8 cellular contexts compared by ENCODE assay signal in genomic region chr15:90232941-90233700, GRCh38. TPM values are rescaled to one million over a fixed set of nuclear protein-coding genes. Genes with fewer than 3 reads are reported as not detected.
DNase-seq lines count a peak whose midpoint lies in the region; ATAC-seq, FAIRE-seq and TF ChIP-seq lines count a peak whose summit lies in the region.

No MANE protein-coding gene starts in this region.

- H3K4me3 ChIP-seq in keratinocyte (ENCODE audit: control insufficient read depth in 2 of 3, extremely low read depth in 1 of 3, insufficient read depth in 2 of 3, low read depth in 1 of 3, low read length in 3 of 3) = peak overlapping the region; percentile 70 to 76 (median 72)

- H3K79me2 ChIP-seq in keratinocyte (ENCODE audit: control insufficient read depth, insufficient read depth, low read length) = peaks cover 15% of the 10 kb centered on the region

- H3K4me1 ChIP-seq in keratinocyte (ENCODE audit: control insufficient read depth, extremely low read depth, insufficient read depth, low read length) = peaks cover 25% of the 10 kb centered on the region

- no peaks in the 10 kb centered on the region for H3K9me3 ChIP-seq in keratinocyte (ENCODE audit: control insufficient read depth, low read depth, low read length)

- H2AFZ ChIP-seq in keratinocyte (ENCODE audit: control insufficient read depth, low read length) = peak overlapping the region; percentile 44

- H4K20me1 ChIP-seq in keratinocyte (ENCODE audit: control insufficient read depth, extremely low read depth, insufficient read depth, low read length) = peaks cover 3% of the 10 kb centered on the region

- dilution Hi-C loops in keratinocyte (cut with MboI; ENCODE audit: extremely low pct_ligation_motif_present, low sequenced_read_pairs) = no loop called here

- H3K27ac ChIP-seq in keratinocyte (ENCODE audit: control insufficient read depth, insufficient read depth, low read length) = peak overlapping the region; percentile 78

- in situ Hi-C loops in T47D (cut with HindIII; ENCODE audit: low pct_unique_long_range_greater_than_20kb, low sequenced_read_pairs) = no loop called here

- H3K9me1 ChIP-seq in keratinocyte (ENCODE audit: control insufficient read depth, extremely low read depth, insufficient read depth, low read length) = no peaks in the 10 kb centered on the region

- TF ChIP-seq CTCF in keratinocyte (optimal IDR thresholded peaks at IDR 0.05 in 1 of 3, IDR thresholded peaks at IDR 0.05 in 1 of 3, conservative IDR thresholded peaks at IDR 0.05 in 1 of 3; ENCODE audit: extremely low read depth in 1 of 3, insufficient read depth in 2 of 3, low read length in 3 of 3) = peak; percentile 35 to 50 (median 42)

- peak; percentile 85 for DNase-seq in DMS53 (lab: John Stamatoyannopoulos, UW)
- DNase-seq in HT1080 (ENCODE audit: low read depth) = peak; percentile 63
- DNase-seq in T-helper 22 cell (ENCODE audit: low read depth) = peak; percentile 25
- DNase-seq in T47D (ENCODE audit: low read depth in 1 of 2, low spot score in 1 of 2) = peak; percentile 54 to 75
- DNase-seq in keratinocyte (ENCODE audit: low read depth, low spot score) = no peak
- peak; percentile 71 for DNase-seq in stimulated activated CD4-positive, alpha-beta T cell treated with anti-CD3 and anti-CD28 coated beads, Interleukin-1b, Interleukin-23, amount 100 ng/mL, for 48 hours
- DNase-seq in mesenteric fat pad (ENCODE audit: low spot score) = no peak

- peak overlapping the region; percentile 73 for H3K4me2 ChIP-seq in keratinocyte (ENCODE audit: control insufficient read depth, extremely low read depth, insufficient read depth, low read depth, low read length)

- peak; percentile 36 for ATAC-seq in GM21381 (IDR thresholded peaks at IDR 0.05; ENCODE audit: unreplicated experiment)

- peaks cover 17 to 24% of the 10 kb centered on the region in 2 experiments for H3K36me3 ChIP-seq in keratinocyte (ENCODE audit: control insufficient read depth in 2 of 2, extremely low read depth in 1 of 2, insufficient read depth in 2 of 2, low read length in 2 of 2)

- no peaks in the 10 kb centered on the region for H3K27me3 ChIP-seq in keratinocyte (ENCODE audit: control insufficient read depth, extremely low read depth, insufficient read depth, low read length)

- H3K9ac ChIP-seq in keratinocyte (ENCODE audit: control insufficient read depth, extremely low read depth, insufficient read depth, low read length) = peak overlapping the region; percentile 86

- FAIRE-seq in keratinocyte (lab: Jason Lieb, UNC) = no peak

RNA-seq across cellular contexts. Expression of gene CIB1, which starts 0.6 kb away (rescaled TPM):
- 44.5 and 65.7 TPM in 2 replicates for total RNA-seq in HT1080 (2014; rRNA removed; shearing (Covaris generic))
- polyA plus RNA-seq in HT1080 (2015; cell fraction: cytosol; rRNA removed) = 68.5 and 86.5 TPM in 2 replicates
- polyA plus RNA-seq in HT1080 (2015; cell fraction: nucleus; rRNA removed) = 34.1 and 47.6 TPM in 2 replicates
- polyA plus RNA-seq in keratinocyte = 70.9 to 83.0 TPM (median 80.6 TPM) in 3 replicates
- polyA plus RNA-seq in keratinocyte (2011; ENCODE audit: low read depth) = 33.8 TPM
- 51.8 and 74.3 TPM in 2 replicates for polyA plus RNA-seq in keratinocyte (2011; cell fraction: cytosol; rRNA removed)
- 46.8 and 61.8 TPM in 2 replicates for polyA plus RNA-seq in keratinocyte (2011; cell fraction: nucleus; rRNA removed)
- polyA plus RNA-seq in keratinocyte (2012; ENCODE audit: low replicate concordance) = 54.8 and 97.3 TPM in 2 replicates
- polyA minus RNA-seq in keratinocyte = 35.8 to 66.9 TPM (median 47.6 TPM) in 3 replicates
- polyA minus RNA-seq in keratinocyte (2011; cell fraction: cytosol; rRNA and poly(A)+ RNA removed) = 38.2 TPM
- 8.5 and 8.9 TPM in 2 replicates for polyA minus RNA-seq in keratinocyte (2011; cell fraction: nucleus; rRNA and poly(A)+ RNA removed)
- 58.0 TPM for total RNA-seq in mesenteric fat pad

RNA-seq across cellular contexts. Expression of gene GDPGP1, which starts 0.9 kb away (rescaled TPM):
- total RNA-seq in HT1080 (2014; rRNA removed; shearing (Covaris generic)) = 6.3 and 6.4 TPM in 2 replicates
- 2.9 and 3.8 TPM in 2 replicates for polyA plus RNA-seq in HT1080 (2015; cell fraction: cytosol; rRNA removed)
- polyA plus RNA-seq in HT1080 (2015; cell fraction: nucleus; rRNA removed) = 5.5 and 6.9 TPM in 2 replicates
- 0.92 to 2.7 TPM (median 1.0 TPM) in 3 replicates for polyA plus RNA-seq in keratinocyte
- polyA plus RNA-seq in keratinocyte (2011; ENCODE audit: low read depth) = not detected
- polyA plus RNA-seq in keratinocyte (2011; cell fraction: cytosol; rRNA removed) = 0.90 and 1.2 TPM in 2 replicates
- 3.4 TPM in 2 replicates for polyA plus RNA-seq in keratinocyte (2011; cell fraction: nucleus; rRNA removed)
- polyA plus RNA-seq in keratinocyte (2012; ENCODE audit: low replicate concordance) = 0.28 and 1.9 TPM in 2 replicates
- 3.2 to 10.8 TPM (median 4.1 TPM) in 3 replicates for polyA minus RNA-seq in keratinocyte
- 3.8 TPM for polyA minus RNA-seq in keratinocyte (2011; cell fraction: cytosol; rRNA and poly(A)+ RNA removed)
- polyA minus RNA-seq in keratinocyte (2011; cell fraction: nucleus; rRNA and poly(A)+ RNA removed) = 4.0 and 4.6 TPM in 2 replicates
- total RNA-seq in mesenteric fat pad = 8.1 TPM

RNA-seq across cellular contexts. Expression of gene TTLL13, which starts 16.2 kb away (rescaled TPM):
- not detected in 2 replicates for total RNA-seq in HT1080 (2014; rRNA removed; shearing (Covaris generic))
- 0.09 TPM in 1 of 2 replicates, not detected in the other for polyA plus RNA-seq in HT1080 (2015; cell fraction: cytosol; rRNA removed)
- 0.14 and 0.19 TPM in 2 replicates for polyA plus RNA-seq in HT1080 (2015; cell fraction: nucleus; rRNA removed)
- 0.05 to 0.09 TPM (median 0.07 TPM) in 3 replicates for polyA plus RNA-seq in keratinocyte
- not detected for polyA plus RNA-seq in keratinocyte (2011; ENCODE audit: low read depth)
- 0.05 and 0.10 TPM in 2 replicates for polyA plus RNA-seq in keratinocyte (2011; cell fraction: cytosol; rRNA removed)
- polyA plus RNA-seq in keratinocyte (2011; cell fraction: nucleus; rRNA removed) = 0.07 and 0.22 TPM in 2 replicates
- not detected in 2 replicates for polyA plus RNA-seq in keratinocyte (2012; ENCODE audit: low replicate concordance)
- 0.22 TPM in 1 of 3 replicates, not detected in the others for polyA minus RNA-seq in keratinocyte
- not detected for polyA minus RNA-seq in keratinocyte (2011; cell fraction: cytosol; rRNA and poly(A)+ RNA removed)
- polyA minus RNA-seq in keratinocyte (2011; cell fraction: nucleus; rRNA and poly(A)+ RNA removed) = not detected in 2 replicates
- total RNA-seq in mesenteric fat pad = not detected

RNA-seq across cellular contexts. Expression of gene SEMA4B, which starts 32.0 kb away (rescaled TPM):
- total RNA-seq in HT1080 (2014; rRNA removed; shearing (Covaris generic)) = 53.7 and 57.1 TPM in 2 replicates
- polyA plus RNA-seq in HT1080 (2015; cell fraction: cytosol; rRNA removed) = 77.4 and 81.2 TPM in 2 replicates
- polyA plus RNA-seq in HT1080 (2015; cell fraction: nucleus; rRNA removed) = 144 and 156 TPM in 2 replicates
- 58.7 to 95.1 TPM (median 72.7 TPM) in 3 replicates for polyA plus RNA-seq in keratinocyte
- polyA plus RNA-seq in keratinocyte (2011; ENCODE audit: low read depth) = 14.0 TPM
- 21.2 and 40.8 TPM in 2 replicates for polyA plus RNA-seq in keratinocyte (2011; cell fraction: cytosol; rRNA removed)
- 116 and 175 TPM in 2 replicates for polyA plus RNA-seq in keratinocyte (2011; cell fraction: nucleus; rRNA removed)
- polyA plus RNA-seq in keratinocyte (2012; ENCODE audit: low replicate concordance) = 41.9 and 85.6 TPM in 2 replicates
- polyA minus RNA-seq in keratinocyte = 129 to 210 TPM (median 133 TPM) in 3 replicates
- 184 TPM for polyA minus RNA-seq in keratinocyte (2011; cell fraction: cytosol; rRNA and poly(A)+ RNA removed)
- 289 and 325 TPM in 2 replicates for polyA minus RNA-seq in keratinocyte (2011; cell fraction: nucleus; rRNA and poly(A)+ RNA removed)
- total RNA-seq in mesenteric fat pad = 15.8 TPM

RNA-seq across cellular contexts. Expression of gene NGRN, which starts 32.4 kb away (rescaled TPM):
- total RNA-seq in HT1080 (2014; rRNA removed; shearing (Covaris generic)) = 65.3 and 82.5 TPM in 2 replicates
- 52.5 and 56.2 TPM in 2 replicates for polyA plus RNA-seq in HT1080 (2015; cell fraction: cytosol; rRNA removed)
- 35.0 and 35.2 TPM in 2 replicates for polyA plus RNA-seq in HT1080 (2015; cell fraction: nucleus; rRNA removed)
- 46.3 to 60.0 TPM (median 54.9 TPM) in 3 replicates for polyA plus RNA-seq in keratinocyte
- 47.4 TPM for polyA plus RNA-seq in keratinocyte (2011; ENCODE audit: low read depth)
- 61.7 and 79.7 TPM in 2 replicates for polyA plus RNA-seq in keratinocyte (2011; cell fraction: cytosol; rRNA removed)
- polyA plus RNA-seq in keratinocyte (2011; cell fraction: nucleus; rRNA removed) = 34.7 and 36.9 TPM in 2 replicates
- 41.3 and 78.4 TPM in 2 replicates for polyA plus RNA-seq in keratinocyte (2012; ENCODE audit: low replicate concordance)
- polyA minus RNA-seq in keratinocyte = 17.5 to 25.9 TPM (median 21.8 TPM) in 3 replicates
- 26.7 TPM for polyA minus RNA-seq in keratinocyte (2011; cell fraction: cytosol; rRNA and poly(A)+ RNA removed)
- 9.2 and 12.5 TPM in 2 replicates for polyA minus RNA-seq in keratinocyte (2011; cell fraction: nucleus; rRNA and poly(A)+ RNA removed)
- 77.8 TPM for total RNA-seq in mesenteric fat pad

Comparison
In these comparisons a context has a peak if more than half of its experiments do, and no peak if none do; other contexts are left out.
1. DNase-seq: peak in DMS53 (single experiment), HT1080 (single experiment), T-helper 22 cell (single experiment), T47D (2 of 2) and stimulated activated CD4-positive, alpha-beta T cell treated with anti-CD3 and anti-CD28 coated beads, Interleukin-1b, Interleukin-23, amount 100 ng/mL, for 48 hours (single experiment); none in keratinocyte (single experiment) and mesenteric fat pad (single experiment).